In the genomic region with DNA sequence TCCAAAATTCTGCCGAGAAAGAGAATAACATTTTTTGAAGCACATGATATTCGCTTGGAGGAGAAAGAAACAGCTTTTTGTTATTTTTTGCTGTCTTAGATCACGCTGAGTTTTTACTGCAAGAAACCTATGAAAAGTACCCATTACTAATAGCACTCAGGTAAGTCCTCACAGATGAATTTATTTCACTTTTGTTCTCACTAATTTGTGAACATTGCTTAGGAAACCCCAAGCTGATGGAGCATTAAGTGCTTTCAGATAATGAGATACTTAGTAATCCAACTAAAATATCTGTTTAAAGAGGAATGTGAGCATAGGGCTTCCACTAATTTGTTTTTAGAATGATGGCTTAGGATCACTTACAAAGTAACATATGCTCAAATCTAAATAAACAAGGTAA, we compare ENCODE assay signal across 17 cellular contexts. TPM values are rescaled to one million over a fixed set of nuclear protein-coding genes. Genes with fewer than 3 reads are reported as not detected.
A peak's percentile ranks its signal among the peaks of the same experiment; 100 is the strongest.
DNase-seq lines count a peak whose midpoint lies in the region; ATAC-seq, FAIRE-seq and TF ChIP-seq lines count a peak whose summit lies in the region.
"Had no signal": no experiment of that assay in that cellular context is flagged by ENCODE, and none has a peak within 500 bp of the region (broad histone marks: within the 10 kb centered on the region; RNA-seq: fewer than 3 reads in every experiment).

No MANE protein-coding gene starts in this region.

- SMC1A ChIA-PET in GM12878 (lab: Charles Lee; ENCODE audit: uncharacterized antibody, unreplicated experiment) = interaction anchor here (0.6 to 15.4 kb wide), 8 partner anchors 10 to 307 kb away, joined by 3 to 231 read pairs (median 4); a partner anchor contains a TSS

- no peak for TF ChIP-seq POLR2A in GM12878 (IDR thresholded peaks at IDR 0.05; ENCODE audit: low read depth, low read length)

- H4K20me1 ChIP-seq in GM12878 (ENCODE audit: control insufficient read depth, insufficient read depth) = no peaks in the 10 kb centered on the region

- no peak overlapping the region for H3K9ac ChIP-seq in GM12878 (ENCODE audit: control insufficient read depth, insufficient read depth, low read length)

- H2AFZ ChIP-seq in GM12878 (ENCODE audit: control insufficient read depth, low read depth, low read length) = no peak overlapping the region

- no peak for TF ChIP-seq CTCF in C4-2B (conservative IDR thresholded peaks at IDR 0.05)
- no peak for TF ChIP-seq CTCF in GM12865 (IDR thresholded peaks at IDR 0.05; ENCODE audit: insufficient read depth, low read depth, low read length, missing control alignments)
- TF ChIP-seq CTCF in HEK293 (tag by site-specific recombination; IDR thresholded peaks at IDR 0.05) = no peak
- no peak for TF ChIP-seq CTCF in GM12878 (IDR thresholded peaks at IDR 0.05 in 2 of 3, conservative IDR thresholded peaks at IDR 0.05 in 1 of 3; ENCODE audit: control insufficient read depth in 2 of 3, extremely low read depth in 1 of 3, insufficient read depth in 1 of 3, low read depth in 3 of 3, low read length in 3 of 3)

- H3K4me3 ChIP-seq in GM12865 (ENCODE audit: low read depth, low read length) (no peak overlapping the region), HEK293 (ENCODE audit: low read depth, low read length) (no peak overlapping the region), GM12878 (no peak overlapping the region)
- H3K4me3 ChIP-seq: A549 had no signal

- CTCF ChIA-PET in HEK293 (lab: Yijun Ruan, JAX) (interaction anchor here (1.0 to 2.0 kb wide), 2 partner anchors 46 to 105 kb away, joined by 5 read pairs; a partner anchor contains a TSS), GM12878 (lab: Yijun Ruan, JAX) (interaction anchor here (0.7 to 11.8 kb wide), 4 partner anchors 15 to 74 kb away, joined by 3 to 146 read pairs (median 4); a partner anchor contains a TSS)

- RAD21 ChIA-PET in GM12878 (lab: Charles Lee; ENCODE audit: unreplicated experiment) = interaction anchor here (1.1 to 12.3 kb wide), 3 partner anchors 30 to 307 kb away, joined by 3 to 198 read pairs (median 46); a partner anchor contains a TSS

- intact Hi-C loops in GM12878 (cut with micrococcal nuclease; ENCODE audit: unreplicated experiment) = no loop called here

- 3% methylated on average over 3 of the region's 3 CpGs for WGBS in GM12878 (ENCODE audit: insufficient coverage, insufficient replicate concordance, low lambda C conversion rate, missing lambda C conversion rate)

- H3K36me3 ChIP-seq in HEK293 (ENCODE audit: control insufficient read depth in 2 of 2, insufficient read depth in 1 of 2, low read length in 2 of 2) (no peaks in the 10 kb centered on the region), GM12878 (ENCODE audit: control insufficient read depth in 2 of 2, insufficient read depth in 2 of 2, low read length in 1 of 2) (no peaks in the 10 kb centered on the region)

- no peak for FAIRE-seq in GM12878 (lab: Jason Lieb, UNC)
- FAIRE-seq: H1, HepG2 had no signal

- peak overlapping the region; percentile 68 for H3K4me2 ChIP-seq in GM12878 (ENCODE audit: control insufficient read depth, insufficient read depth)
- H3K4me2 ChIP-seq: A549 had no signal

- POLR2A ChIA-PET in HEK293 (lab: Yijun Ruan, JAX) (no interaction called here), GM12878 (lab: Charles Lee) (interaction anchor here (3.6 to 4.8 kb wide), 2 partner anchors 42 to 45 kb away, joined by 23 to 36 read pairs; a partner anchor contains a TSS)

- BruUV-seq in GM12878 (replicated peaks; lab: Mats Ljungman, UMichigan) = no TSS peak

- H3K9me3 ChIP-seq in HEK293 (ENCODE audit: control insufficient read depth, insufficient read depth, low read depth, low read length) (no peaks in the 10 kb centered on the region), GM12878 (replicated peaks; ENCODE audit: control insufficient read depth, insufficient read depth, low read length) (no peaks in the 10 kb centered on the region; the same call in 2 of the 3 replicates)
- H3K9me3 ChIP-seq: A549 had no signal

- peak overlapping the region; percentile 10; the same call in 1 of the 2 replicates for H3K27ac ChIP-seq in C4-2B
- H3K27ac ChIP-seq in HEK293 (ENCODE audit: extremely low read depth, low read depth, low read length) = no peak overlapping the region
- H3K27ac ChIP-seq in GM12878 (ENCODE audit: control insufficient read depth, insufficient read depth) = peak overlapping the region; percentile 88; the same call in 1 of the 2 replicates
- H3K27ac ChIP-seq: A549 had no signal

- no peak; a peak in 1 of 4 replicates for TF ChIP-seq EP300 in GM12878 (IDR thresholded peaks at IDR 0.05; ENCODE audit: borderline replicate concordance in 1 of 2, control insufficient read depth in 1 of 2, low read depth in 2 of 2, low read length in 2 of 2)

- H3K79me2 ChIP-seq in GM12878 (ENCODE audit: control insufficient read depth, insufficient read depth, low read length) = peaks cover 20% of the 10 kb centered on the region

- no peaks in the 10 kb centered on the region for H3K27me3 ChIP-seq in GM12878 (replicated peaks in 1 of 2; ENCODE audit: control insufficient read depth in 2 of 2, insufficient read depth in 2 of 2, low read length in 1 of 2)

- ATAC-seq in GM12878 (peak; percentile 13), GM18511 (IDR thresholded peaks at IDR 0.05; ENCODE audit: unreplicated experiment) (no peak), GM21528 (IDR thresholded peaks at IDR 0.05; ENCODE audit: low FRiP score, unreplicated experiment) (no peak)
- ATAC-seq: A549, HepG2 had no signal

- TF ChIP-seq RAD21 in GM12878 (IDR thresholded peaks at IDR 0.05; ENCODE audit: insufficient read depth, low read depth, low read length) = no peak

- peak; percentile 42 for DNase-seq in GM12865 (ENCODE audit: low read depth)
- DNase-seq in GM12878 (ENCODE audit: low read depth, low spot score) = no peak
- no peak for DNase-seq in activated CD4-positive, alpha-beta T cell treated with anti-CD3 and anti-CD28 coated beads for 48 hours
- DNase-seq: AML-193; CD4-positive, alpha-beta memory T cell; DND-41; EL; H9; Karpas-422; KBM-7 had no signal

- H3K4me1 ChIP-seq in HEK293 (ENCODE audit: control insufficient read depth, insufficient read depth, low read length) (0 out of 2 replicates have a peak, but pooled peaks cover 4% of the 10 kb centered on the region), GM12878 (ENCODE audit: control insufficient read depth, insufficient read depth, low read length) (peaks cover 67% of the 10 kb centered on the region)

- in situ Hi-C loops in GM12878 (cut with MboI) = no loop called here

TF ChIP-seq in HEK293, 187 proteins besides CTCF, POLR2A, EP300 and RAD21:
- TF ChIP-seq, protein P1, sequence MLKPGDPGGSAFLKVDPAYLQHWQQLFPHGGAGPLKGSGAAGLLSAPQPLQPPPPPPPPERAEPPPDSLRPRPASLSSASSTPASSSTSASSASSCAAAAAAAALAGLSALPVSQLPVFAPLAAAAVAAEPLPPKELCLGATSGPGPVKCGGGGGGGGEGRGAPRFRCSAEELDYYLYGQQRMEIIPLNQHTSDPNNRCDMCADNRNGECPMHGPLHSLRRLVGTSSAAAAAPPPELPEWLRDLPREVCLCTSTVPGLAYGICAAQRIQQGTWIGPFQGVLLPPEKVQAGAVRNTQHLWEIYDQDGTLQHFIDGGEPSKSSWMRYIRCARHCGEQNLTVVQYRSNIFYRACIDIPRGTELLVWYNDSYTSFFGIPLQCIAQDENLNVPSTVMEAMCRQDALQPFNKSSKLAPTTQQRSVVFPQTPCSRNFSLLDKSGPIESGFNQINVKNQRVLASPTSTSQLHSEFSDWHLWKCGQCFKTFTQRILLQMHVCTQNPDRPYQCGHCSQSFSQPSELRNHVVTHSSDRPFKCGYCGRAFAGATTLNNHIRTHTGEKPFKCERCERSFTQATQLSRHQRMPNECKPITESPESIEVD (tag by site-specific recombination; IDR thresholded peaks at IDR 0.05) = peak; percentile 15; the same call in 1 of the 2 replicates
- no peak for TF ChIP-seq ZNF423 (tag by site-specific recombination; IDR thresholded peaks at IDR 0.05)
TF ChIP-seq in HEK293: peak in this region for 1.

TF ChIP-seq in GM12878, 131 proteins besides CTCF, POLR2A, EP300 and RAD21 (continues in another document):
- peak; percentile 86 for TF ChIP-seq JUNB (IDR thresholded peaks at IDR 0.05)
- TF ChIP-seq, protein P2, sequence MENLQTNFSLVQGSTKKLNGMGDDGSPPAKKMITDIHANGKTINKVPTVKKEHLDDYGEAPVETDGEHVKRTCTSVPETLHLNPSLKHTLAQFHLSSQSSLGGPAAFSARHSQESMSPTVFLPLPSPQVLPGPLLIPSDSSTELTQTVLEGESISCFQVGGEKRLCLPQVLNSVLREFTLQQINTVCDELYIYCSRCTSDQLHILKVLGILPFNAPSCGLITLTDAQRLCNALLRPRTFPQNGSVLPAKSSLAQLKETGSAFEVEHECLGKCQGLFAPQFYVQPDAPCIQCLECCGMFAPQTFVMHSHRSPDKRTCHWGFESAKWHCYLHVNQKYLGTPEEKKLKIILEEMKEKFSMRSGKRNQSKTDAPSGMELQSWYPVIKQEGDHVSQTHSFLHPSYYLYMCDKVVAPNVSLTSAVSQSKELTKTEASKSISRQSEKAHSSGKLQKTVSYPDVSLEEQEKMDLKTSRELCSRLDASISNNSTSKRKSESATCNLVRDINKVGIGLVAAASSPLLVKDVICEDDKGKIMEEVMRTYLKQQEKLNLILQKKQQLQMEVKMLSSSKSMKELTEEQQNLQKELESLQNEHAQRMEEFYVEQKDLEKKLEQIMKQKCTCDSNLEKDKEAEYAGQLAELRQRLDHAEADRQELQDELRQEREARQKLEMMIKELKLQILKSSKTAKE (IDR thresholded peaks at IDR 0.05; ENCODE audit: low read depth, poor library complexity, severe bottlenecking) = no peak
- TF ChIP-seq ATF7 (IDR thresholded peaks at IDR 0.05; ENCODE audit: low read depth) = 0 out of 2 replicates have a peak, but pooled peaks have one; percentile 9
- TF ChIP-seq NFIC (IDR thresholded peaks at IDR 0.05; ENCODE audit: low read depth, low read length) = peak; percentile 63; the same call in 1 of the 2 replicates

RNA-seq across cellular contexts. Expression of a gene that starts 45.7 kb away (rescaled TPM):
- 126 and 148 TPM in 2 replicates for total RNA-seq in GM12878 (2013; cell fraction: nucleolus; rRNA removed)
- 22.6 and 27.2 TPM in 2 replicates for total RNA-seq in GM12878 (2014; rRNA removed)
- 33.3 and 34.0 TPM in 2 replicates for total RNA-seq in GM12878 (2014; rRNA removed; fragmentation: Illumina TruSeq; extraction: Trizol)
- total RNA-seq in GM12878 (2021) = 36.9 and 37.7 TPM in 2 replicates
- 9.7 TPM for polyA plus RNA-seq in GM12878 (2011; ENCODE audit: low read depth)
- 23.8 and 26.0 TPM in 2 replicates for polyA plus RNA-seq in GM12878 (2011; rRNA removed)
- 18.2 and 21.4 TPM in 2 replicates for polyA plus RNA-seq in GM12878 (2011; cell fraction: cytosol; rRNA removed)
- polyA plus RNA-seq in GM12878 (2011; cell fraction: nucleus; rRNA removed) = 14.4 and 15.6 TPM in 2 replicates
- 8.8 and 11.8 TPM in 2 replicates for polyA plus RNA-seq in GM12878 (2012)
- 26.9 and 29.6 TPM in 2 replicates for polyA plus RNA-seq in GM12878 (2014; fragmentation: Illumina TruSeq; extraction: Trizol)
- 1 to 10 TPM; 1.8 to 2.5 TPM for polyA plus RNA-seq in GM12878 (2014; fragmentation: Nextera tagmentation; extraction: Ambion mirVana)
- 18.0 and 24.7 TPM in 2 replicates for polyA plus RNA-seq in GM12878 (2014; rRNA removed)
- polyA plus RNA-seq in GM12878 (2016; fragmentation: Nextera tagmentation; extraction: Ambion mirVana) = 10 to 100 TPM in 1 of 2 experiments, 1 to 10 TPM in 1; 3.2 to 18.6 TPM
- 61.2 and 77.5 TPM in 2 replicates for polyA minus RNA-seq in GM12878 (2011; rRNA and poly(A)+ RNA removed)
- polyA minus RNA-seq in GM12878 (2011; cell fraction: cytosol; rRNA and poly(A)+ RNA removed) = 16.7 and 19.9 TPM in 2 replicates
- 60.8 and 82.4 TPM in 2 replicates for polyA minus RNA-seq in GM12878 (2011; cell fraction: nucleus; rRNA and poly(A)+ RNA removed)
